ENCODE assay signal across 2 cellular contexts in the genomic region with DNA sequence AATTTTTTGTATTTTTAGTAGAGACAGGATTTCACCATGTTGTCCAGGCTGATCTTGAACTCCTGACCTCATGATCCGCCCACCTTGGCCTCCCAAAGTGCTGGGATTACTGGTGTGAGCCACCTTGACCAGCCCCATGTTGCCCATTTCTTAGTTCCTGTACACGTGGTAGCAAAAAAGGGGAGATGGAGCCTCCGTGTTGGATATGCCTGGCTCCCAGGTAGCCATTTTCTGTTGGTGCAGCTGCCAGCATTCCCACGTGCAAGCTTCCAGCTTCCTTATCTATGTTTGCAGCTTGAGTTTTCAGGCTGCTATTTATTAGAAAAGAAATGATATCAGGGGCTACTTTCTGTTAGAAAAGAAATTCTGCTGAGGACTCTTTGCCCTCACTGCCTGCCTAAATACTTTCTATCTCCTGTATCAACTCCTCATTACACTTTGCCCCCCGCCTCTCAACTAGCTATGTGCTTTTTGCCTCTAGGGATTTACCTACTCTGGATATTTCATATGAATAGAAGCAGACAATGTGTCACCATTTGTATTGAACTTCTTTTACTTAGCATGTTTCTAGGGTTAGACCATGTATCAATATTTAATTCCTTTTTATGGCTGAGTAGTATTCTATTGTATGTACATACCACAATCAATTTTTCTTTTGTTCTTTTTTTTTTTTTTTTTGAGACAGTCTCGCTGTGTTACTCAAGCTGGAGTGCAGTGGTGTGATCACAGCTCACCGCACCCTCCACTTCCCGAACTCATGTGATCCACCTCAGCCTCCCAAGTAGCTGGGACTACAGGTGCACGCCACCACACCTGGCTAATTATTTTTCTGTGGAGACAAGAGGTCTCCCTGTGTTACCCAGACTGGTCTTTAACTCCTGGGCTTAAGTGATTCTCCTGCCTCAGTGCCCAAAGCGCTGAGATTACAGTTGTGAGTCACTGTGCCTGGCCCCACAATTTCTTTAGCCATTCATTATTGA.
A peak's percentile ranks its signal among the peaks of the same experiment; 100 is the strongest.
TF ChIP-seq lines count a peak whose summit lies in the region.

No MANE protein-coding gene starts in this region.

TF ChIP-seq in HEK293, 187 proteins besides CTCF, POLR2A, EP300 and RAD21:
- TF ChIP-seq ZNF146 (tag by site-specific recombination; IDR thresholded peaks at IDR 0.05) (peak; percentile 81), ZNF561 (tag by site-specific recombination; IDR thresholded peaks at IDR 0.05; ENCODE audit: borderline replicate concordance) (no peak), ZNF211 (tag by site-specific recombination; IDR thresholded peaks at IDR 0.05; ENCODE audit: low read depth) (no peak), RBAK (tag by site-specific recombination; IDR thresholded peaks at IDR 0.05) (no peak), TCF7L2 (IDR thresholded peaks at IDR 0.05; ENCODE audit: borderline replicate concordance, low read depth, low read length) (no peak)
- TF ChIP-seq, protein P1, sequence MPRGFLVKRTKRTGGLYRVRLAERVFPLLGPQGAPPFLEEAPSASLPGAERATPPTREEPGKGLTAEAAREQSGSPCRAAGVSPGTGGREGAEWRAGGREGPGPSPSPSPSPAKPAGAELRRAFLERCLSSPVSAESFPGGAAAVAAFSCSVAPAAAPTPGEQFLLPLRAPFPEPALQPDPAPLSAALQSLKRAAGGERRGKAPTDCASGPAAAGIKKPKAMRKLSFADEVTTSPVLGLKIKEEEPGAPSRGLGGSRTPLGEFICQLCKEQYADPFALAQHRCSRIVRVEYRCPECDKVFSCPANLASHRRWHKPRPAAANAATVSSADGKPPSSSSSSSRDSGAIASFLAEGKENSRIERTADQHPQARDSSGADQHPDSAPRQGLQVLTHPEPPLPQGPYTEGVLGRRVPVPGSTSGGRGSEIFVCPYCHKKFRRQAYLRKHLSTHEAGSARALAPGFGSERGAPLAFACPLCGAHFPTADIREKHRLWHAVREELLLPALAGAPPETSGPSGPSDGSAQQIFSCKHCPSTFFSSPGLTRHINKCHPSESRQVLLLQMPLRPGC (tag by site-specific recombination; IDR thresholded peaks at IDR 0.05): no peak
- TF ChIP-seq, protein P2, sequence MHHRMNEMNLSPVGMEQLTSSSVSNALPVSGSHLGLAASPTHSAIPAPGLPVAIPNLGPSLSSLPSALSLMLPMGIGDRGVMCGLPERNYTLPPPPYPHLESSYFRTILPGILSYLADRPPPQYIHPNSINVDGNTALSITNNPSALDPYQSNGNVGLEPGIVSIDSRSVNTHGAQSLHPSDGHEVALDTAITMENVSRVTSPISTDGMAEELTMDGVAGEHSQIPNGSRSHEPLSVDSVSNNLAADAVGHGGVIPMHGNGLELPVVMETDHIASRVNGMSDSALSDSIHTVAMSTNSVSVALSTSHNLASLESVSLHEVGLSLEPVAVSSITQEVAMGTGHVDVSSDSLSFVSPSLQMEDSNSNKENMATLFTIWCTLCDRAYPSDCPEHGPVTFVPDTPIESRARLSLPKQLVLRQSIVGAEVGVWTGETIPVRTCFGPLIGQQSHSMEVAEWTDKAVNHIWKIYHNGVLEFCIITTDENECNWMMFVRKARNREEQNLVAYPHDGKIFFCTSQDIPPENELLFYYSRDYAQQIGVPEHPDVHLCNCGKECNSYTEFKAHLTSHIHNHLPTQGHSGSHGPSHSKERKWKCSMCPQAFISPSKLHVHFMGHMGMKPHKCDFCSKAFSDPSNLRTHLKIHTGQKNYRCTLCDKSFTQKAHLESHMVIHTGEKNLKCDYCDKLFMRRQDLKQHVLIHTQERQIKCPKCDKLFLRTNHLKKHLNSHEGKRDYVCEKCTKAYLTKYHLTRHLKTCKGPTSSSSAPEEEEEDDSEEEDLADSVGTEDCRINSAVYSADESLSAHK (tag by site-specific recombination; IDR thresholded peaks at IDR 0.05): no peak

TF ChIP-seq in K562, 482 proteins besides CTCF, POLR2A, EP300 and RAD21 (continues in another document):
- TF ChIP-seq, protein P3, sequence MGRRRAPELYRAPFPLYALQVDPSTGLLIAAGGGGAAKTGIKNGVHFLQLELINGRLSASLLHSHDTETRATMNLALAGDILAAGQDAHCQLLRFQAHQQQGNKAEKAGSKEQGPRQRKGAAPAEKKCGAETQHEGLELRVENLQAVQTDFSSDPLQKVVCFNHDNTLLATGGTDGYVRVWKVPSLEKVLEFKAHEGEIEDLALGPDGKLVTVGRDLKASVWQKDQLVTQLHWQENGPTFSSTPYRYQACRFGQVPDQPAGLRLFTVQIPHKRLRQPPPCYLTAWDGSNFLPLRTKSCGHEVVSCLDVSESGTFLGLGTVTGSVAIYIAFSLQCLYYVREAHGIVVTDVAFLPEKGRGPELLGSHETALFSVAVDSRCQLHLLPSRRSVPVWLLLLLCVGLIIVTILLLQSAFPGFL (CRISPR knock-in tag; IDR thresholded peaks at IDR 0.05): no peak
- TF ChIP-seq FOXK1 (CRISPR knock-in tag; IDR thresholded peaks at IDR 0.05; ENCODE audit: borderline replicate concordance) (0 out of 2 replicates have a peak, but pooled peaks have one; percentile 31), CHD2 (IDR thresholded peaks at IDR 0.05; ENCODE audit: low read depth, low read length) (no peak), TRIM28 (IDR thresholded peaks at IDR 0.05) (peak; percentile 80; the same call in 1 of the 2 replicates), TAL1 (IDR thresholded peaks at IDR 0.05) (peak; percentile 86), DACH1 (IDR thresholded peaks at IDR 0.05; ENCODE audit: partially characterized antibody) (peak; percentile 57), ZNF583 (CRISPR knock-in tag; IDR thresholded peaks at IDR 0.05) (peak; percentile 78), CCNT2 (IDR thresholded peaks at IDR 0.05; ENCODE audit: borderline replicate concordance, extremely low read depth, insufficient read length, low read depth, low read length) (peak; percentile 31), LEF1 (IDR thresholded peaks at IDR 0.05) (no peak; the same call in 1 of the 2 replicates), SIRT6 (IDR thresholded peaks at IDR 0.05; ENCODE audit: low read depth, low read length) (no peak), GATA2 (CRISPR knock-in tag; IDR thresholded peaks at IDR 0.05) (peak; percentile 32; the same call in 1 of the 2 replicates), TEAD1 (CRISPR knock-in tag; IDR thresholded peaks at IDR 0.05) (peak in 1 of 2 experiments; percentile 55; a peak in 1 of 4 replicates), PTTG1 (tag; IDR thresholded peaks at IDR 0.05; ENCODE audit: low read depth) (no peak), ARNT (IDR thresholded peaks at IDR 0.05) (0 out of 4 replicates have a peak, but pooled peaks of 1 of the 2 experiments have one; percentile 28), EGR1 (conservative IDR thresholded peaks at IDR 0.05) (peak; percentile 62), SMAD4 (CRISPR knock-in tag; conservative IDR thresholded peaks at IDR 0.05) (peak; percentile 55; the same call in 1 of the 2 replicates), ZNF436 (CRISPR knock-in tag; IDR thresholded peaks at IDR 0.05) (no peak), ZNF146 (CRISPR knock-in tag; IDR thresholded peaks at IDR 0.05; ENCODE audit: unreplicated experiment) (peak; percentile 92), ZFX (CRISPR knock-in tag; IDR thresholded peaks at IDR 0.05) (no peak), ZNF175 (CRISPR knock-in tag; IDR thresholded peaks at IDR 0.05; ENCODE audit: low read depth) (0 out of 2 replicates have a peak, but pooled peaks have one; percentile 34), RBM25 (IDR thresholded peaks at IDR 0.05; ENCODE audit: low read depth, low read length, severe bottlenecking) (peak; percentile 70)
- TF ChIP-seq, protein P4, sequence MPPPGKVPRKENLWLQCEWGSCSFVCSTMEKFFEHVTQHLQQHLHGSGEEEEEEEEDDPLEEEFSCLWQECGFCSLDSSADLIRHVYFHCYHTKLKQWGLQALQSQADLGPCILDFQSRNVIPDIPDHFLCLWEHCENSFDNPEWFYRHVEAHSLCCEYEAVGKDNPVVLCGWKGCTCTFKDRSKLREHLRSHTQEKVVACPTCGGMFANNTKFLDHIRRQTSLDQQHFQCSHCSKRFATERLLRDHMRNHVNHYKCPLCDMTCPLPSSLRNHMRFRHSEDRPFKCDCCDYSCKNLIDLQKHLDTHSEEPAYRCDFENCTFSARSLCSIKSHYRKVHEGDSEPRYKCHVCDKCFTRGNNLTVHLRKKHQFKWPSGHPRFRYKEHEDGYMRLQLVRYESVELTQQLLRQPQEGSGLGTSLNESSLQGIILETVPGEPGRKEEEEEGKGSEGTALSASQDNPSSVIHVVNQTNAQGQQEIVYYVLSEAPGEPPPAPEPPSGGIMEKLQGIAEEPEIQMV (tag; conservative IDR thresholded peaks at IDR 0.05; ENCODE audit: low read depth): no peak
- TF ChIP-seq, protein P5, sequence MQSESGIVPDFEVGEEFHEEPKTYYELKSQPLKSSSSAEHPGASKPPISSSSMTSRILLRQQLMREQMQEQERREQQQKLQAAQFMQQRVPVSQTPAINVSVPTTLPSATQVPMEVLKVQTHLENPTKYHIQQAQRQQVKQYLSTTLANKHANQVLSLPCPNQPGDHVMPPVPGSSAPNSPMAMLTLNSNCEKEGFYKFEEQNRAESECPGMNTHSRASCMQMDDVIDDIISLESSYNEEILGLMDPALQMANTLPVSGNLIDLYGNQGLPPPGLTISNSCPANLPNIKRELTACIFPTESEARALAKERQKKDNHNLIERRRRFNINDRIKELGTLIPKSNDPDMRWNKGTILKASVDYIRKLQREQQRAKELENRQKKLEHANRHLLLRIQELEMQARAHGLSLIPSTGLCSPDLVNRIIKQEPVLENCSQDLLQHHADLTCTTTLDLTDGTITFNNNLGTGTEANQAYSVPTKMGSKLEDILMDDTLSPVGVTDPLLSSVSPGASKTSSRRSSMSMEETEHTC (IDR thresholded peaks at IDR 0.05): 0 out of 2 replicates have a peak, but pooled peaks have one; percentile 30
- TF ChIP-seq, protein P6, sequence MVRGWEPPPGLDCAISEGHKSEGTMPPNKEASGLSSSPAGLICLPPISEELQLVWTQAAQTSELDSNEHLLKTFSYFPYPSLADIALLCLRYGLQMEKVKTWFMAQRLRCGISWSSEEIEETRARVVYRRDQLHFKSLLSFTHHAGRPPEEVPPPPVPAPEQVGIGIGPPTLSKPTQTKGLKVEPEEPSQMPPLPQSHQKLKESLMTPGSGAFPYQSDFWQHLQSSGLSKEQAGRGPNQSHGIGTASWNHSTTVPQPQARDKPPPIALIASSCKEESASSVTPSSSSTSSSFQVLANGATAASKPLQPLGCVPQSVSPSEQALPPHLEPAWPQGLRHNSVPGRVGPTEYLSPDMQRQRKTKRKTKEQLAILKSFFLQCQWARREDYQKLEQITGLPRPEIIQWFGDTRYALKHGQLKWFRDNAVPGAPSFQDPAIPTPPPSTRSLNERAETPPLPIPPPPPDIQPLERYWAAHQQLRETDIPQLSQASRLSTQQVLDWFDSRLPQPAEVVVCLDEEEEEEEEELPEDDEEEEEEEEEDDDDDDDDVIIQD (CRISPR knock-in tag; IDR thresholded peaks at IDR 0.05): no peak
- TF ChIP-seq, protein P7, sequence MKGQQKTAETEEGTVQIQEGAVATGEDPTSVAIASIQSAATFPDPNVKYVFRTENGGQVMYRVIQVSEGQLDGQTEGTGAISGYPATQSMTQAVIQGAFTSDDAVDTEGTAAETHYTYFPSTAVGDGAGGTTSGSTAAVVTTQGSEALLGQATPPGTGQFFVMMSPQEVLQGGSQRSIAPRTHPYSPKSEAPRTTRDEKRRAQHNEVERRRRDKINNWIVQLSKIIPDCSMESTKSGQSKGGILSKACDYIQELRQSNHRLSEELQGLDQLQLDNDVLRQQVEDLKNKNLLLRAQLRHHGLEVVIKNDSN (CRISPR knock-in tag; IDR thresholded peaks at IDR 0.05): 0 out of 2 replicates have a peak, but pooled peaks have one; percentile 39
